ENCODE assay signal across 12 cellular contexts in the genomic region with DNA sequence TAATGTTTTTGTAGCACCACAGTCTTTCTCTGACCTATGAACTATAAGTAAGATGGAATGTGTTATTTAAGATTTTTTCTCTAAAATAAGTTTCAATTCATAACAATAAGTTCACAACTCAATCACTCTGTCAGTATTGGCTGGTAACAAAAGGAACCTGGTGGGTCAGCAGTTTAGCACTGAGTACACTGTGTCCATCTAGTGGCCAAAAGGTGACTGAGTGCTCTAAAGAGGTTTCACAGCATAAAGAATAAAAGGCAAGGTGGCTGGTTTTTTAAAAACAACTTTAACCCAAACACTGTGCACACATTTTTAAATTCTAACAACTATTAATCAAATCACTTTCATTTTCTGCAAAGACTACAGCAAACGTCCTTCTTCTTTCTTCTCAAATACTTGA.
A peak's percentile ranks its signal among the peaks of the same experiment; 100 is the strongest.
DNase-seq lines count a peak whose midpoint lies in the region; ATAC-seq and TF ChIP-seq lines count a peak whose summit lies in the region.
"Had no signal": no experiment of that assay in that cellular context is flagged by ENCODE, and none has a peak within 500 bp of the region (broad histone marks: within the 10 kb centered on the region; RNA-seq: fewer than 3 reads in every experiment).

No MANE protein-coding gene starts in this region.

- H3F3A ChIP-seq in GM23338 (replicated peaks; ENCODE audit: low read depth): no peaks in the 10 kb centered on the region

- H3K4me3 Mint-ChIP-seq in GM23338: no peak overlapping the region
- H3K4me3 Mint-ChIP-seq in CD4-positive, alpha-beta T cell: no peak overlapping the region
- H3K4me3 Mint-ChIP-seq: CD14-positive monocyte had no signal

- H3K79me2 ChIP-seq in GM23338 (replicated peaks; ENCODE audit: insufficient read depth): no peaks in the 10 kb centered on the region

- TF ChIP-seq POLR2A in suprapubic skin (IDR thresholded peaks at IDR 0.05): no peak

- peaks cover 3% of the 10 kb centered on the region for H3K9me2 ChIP-seq in GM23338 (ENCODE audit: insufficient read depth)

- H3K36me3 ChIP-seq in GM23338 (ENCODE audit: insufficient read depth) (no peaks in the 10 kb centered on the region), suprapubic skin (no peaks in the 10 kb centered on the region)
- H3K36me3 ChIP-seq: ascending aorta had no signal

- H3K36me3 Mint-ChIP-seq in GM23338 (ENCODE audit: low read depth): 0 out of 3 replicates have a peak, but pooled peaks cover 4% of the 10 kb centered on the region
- H3K36me3 Mint-ChIP-seq in CD4-positive, alpha-beta T cell (ENCODE audit: low read depth): no peaks in the 10 kb centered on the region

- WGBS in suprapubic skin: 68% methylated on average over 1 of the region's 1 CpG

- H3K27ac ChIP-seq in AG04450 (ENCODE audit: low read depth, low read length) (no peak overlapping the region), GM23338 (ENCODE audit: low read depth) (no peak overlapping the region), RWPE1 (no peak overlapping the region), foreskin keratinocyte (no peak overlapping the region), suprapubic skin (no peak overlapping the region)
- H3K27ac ChIP-seq in CD4-positive, alpha-beta T cell (ENCODE audit: low read depth, low read length): no peak overlapping the region
- H3K27ac ChIP-seq: ascending aorta, tibial artery had no signal

- no peak overlapping the region for H2AFZ ChIP-seq in GM23338

- no peaks in the 10 kb centered on the region for H4K20me1 ChIP-seq in GM23338 (replicated peaks; ENCODE audit: insufficient read depth)

- POLR2A ChIA-PET in AG04450 (lab: Yijun Ruan, JAX): no interaction called here
- POLR2A ChIA-PET in RWPE1 (lab: Yijun Ruan, JAX; ENCODE audit: low non-redundant PET): no interaction called here
- POLR2A ChIA-PET in CD4-positive, alpha-beta T cell (lab: Charles Lee): no interaction called here

- DNase-seq in AG04450 (ENCODE audit: low read depth, low spot score) (no peak), GM23338 (ENCODE audit: low spot score) (peak; percentile 36), RWPE1 (ENCODE audit: low spot score) (no peak), foreskin keratinocyte (no peak), suprapubic skin (ENCODE audit: low spot score in 2 of 2) (no peak), NCI-H345 treated with DMSO at 0.1 percent for 48 hours (lab: John Stamatoyannopoulos, UW; ENCODE audit: unreplicated experiment) (no peak)
- DNase-seq in CD4-positive, alpha-beta T cell: no peak
- DNase-seq: NCI-H1105 treated with DMSO at 0.1 percent for 48 hours, tibial artery had no signal

- no peaks in the 10 kb centered on the region for H3K4me1 ChIP-seq in GM23338 (ENCODE audit: insufficient read depth)
- no peaks in the 10 kb centered on the region for H3K4me1 ChIP-seq in foreskin keratinocyte
- H3K4me1 ChIP-seq in suprapubic skin: no peaks in the 10 kb centered on the region
- H3K4me1 ChIP-seq: ascending aorta, tibial artery had no signal

- no peak overlapping the region for H3K27ac Mint-ChIP-seq in GM23338
- no peak overlapping the region for H3K27ac Mint-ChIP-seq in CD4-positive, alpha-beta T cell
- H3K27ac Mint-ChIP-seq: CD14-positive monocyte had no signal

- H3K4me1 Mint-ChIP-seq in GM23338: no peaks in the 10 kb centered on the region
- H3K4me1 Mint-ChIP-seq in CD4-positive, alpha-beta T cell (ENCODE audit: low read depth): no peaks in the 10 kb centered on the region
- H3K4me1 Mint-ChIP-seq: CD14-positive monocyte had no signal

- H3K4me3 ChIP-seq in AG04450 (ENCODE audit: low read depth, low read length) (no peak overlapping the region), GM23338 (no peak overlapping the region), suprapubic skin (no peak overlapping the region)
- H3K4me3 ChIP-seq: ascending aorta, tibial artery had no signal

- intact Hi-C loops in CD4-positive, alpha-beta T cell (cut with DNase I, micrococcal nuclease): no loop called here

- no peak for TF ChIP-seq EP300 in suprapubic skin (IDR thresholded peaks at IDR 0.05)

- ATAC-seq in GM23338 (no peak), foreskin keratinocyte (no peak), HG03108 (IDR thresholded peaks at IDR 0.05; ENCODE audit: unreplicated experiment) (no peak)
- ATAC-seq in CD4-positive, alpha-beta T cell (ENCODE audit: poor library complexity): no peak

- H3K4me2 ChIP-seq in GM23338: no peak overlapping the region

- TF ChIP-seq CTCF in AG04450 (IDR thresholded peaks at IDR 0.05; ENCODE audit: low read depth, low read length) (peak; percentile 34; the same call in 1 of the 2 replicates), GM23338 (conservative IDR thresholded peaks at IDR 0.05; ENCODE audit: low read depth in 2 of 2) (peak; percentile 58 to 60), RWPE1 (conservative IDR thresholded peaks at IDR 0.05; ENCODE audit: low read depth) (peak; percentile 26; the same call in 1 of the 2 replicates), foreskin keratinocyte (conservative IDR thresholded peaks at IDR 0.05) (peak; percentile 49), suprapubic skin (IDR thresholded peaks at IDR 0.05) (no peak)
- no peak for TF ChIP-seq CTCF in CD4-positive, alpha-beta T cell (IDR thresholded peaks at IDR 0.05)

- H3K27me3 Mint-ChIP-seq in GM23338 (ENCODE audit: insufficient read depth, low read depth, poor library complexity): no peaks in the 10 kb centered on the region
- no peaks in the 10 kb centered on the region for H3K27me3 Mint-ChIP-seq in CD4-positive, alpha-beta T cell

- H3K27me3 ChIP-seq in AG04450 (ENCODE audit: control insufficient read depth, insufficient read depth, low read length) (no peaks in the 10 kb centered on the region), GM23338 (ENCODE audit: insufficient read depth) (no peaks in the 10 kb centered on the region), foreskin keratinocyte (no peaks in the 10 kb centered on the region), suprapubic skin (no peaks in the 10 kb centered on the region)
- no peaks in the 10 kb centered on the region for H3K27me3 ChIP-seq in CD4-positive, alpha-beta T cell (ENCODE audit: control insufficient read depth, insufficient read depth, low read length)
- H3K27me3 ChIP-seq: ascending aorta, tibial artery had no signal

- CTCF ChIA-PET in AG04450 (lab: Charles Lee): no interaction called here
- CTCF ChIA-PET in RWPE1 (lab: Yijun Ruan, JAX): no interaction called here
- CTCF ChIA-PET in CD4-positive, alpha-beta T cell (lab: Charles Lee): no interaction called here

- peaks cover 7% of the 10 kb centered on the region; the same call in 2 of the 3 replicates for H3K9me3 Mint-ChIP-seq in GM23338
- no peaks in the 10 kb centered on the region for H3K9me3 Mint-ChIP-seq in CD4-positive, alpha-beta T cell

- H3K9me3 ChIP-seq in AG04450 (ENCODE audit: control insufficient read depth, insufficient read depth, low read length) (no peaks in the 10 kb centered on the region), suprapubic skin (peaks cover 4% of the 10 kb centered on the region)
- H3K9me3 ChIP-seq in CD4-positive, alpha-beta T cell (ENCODE audit: control insufficient read depth, low read length): no peaks in the 10 kb centered on the region
- H3K9me3 ChIP-seq: ascending aorta, tibial artery had no signal

TF ChIP-seq in GM23338, 12 proteins besides CTCF, POLR2A, EP300 and RAD21 (continues in another document):
- no peak for TF ChIP-seq EZH2phosphoT487 (IDR thresholded peaks at IDR 0.05; ENCODE audit: unreplicated experiment)
- TF ChIP-seq JUNB (IDR thresholded peaks at IDR 0.05; ENCODE audit: unreplicated experiment): no peak
- TF ChIP-seq STAT1 (IDR thresholded peaks at IDR 0.05; ENCODE audit: unreplicated experiment): no peak
- TF ChIP-seq, protein P1, sequence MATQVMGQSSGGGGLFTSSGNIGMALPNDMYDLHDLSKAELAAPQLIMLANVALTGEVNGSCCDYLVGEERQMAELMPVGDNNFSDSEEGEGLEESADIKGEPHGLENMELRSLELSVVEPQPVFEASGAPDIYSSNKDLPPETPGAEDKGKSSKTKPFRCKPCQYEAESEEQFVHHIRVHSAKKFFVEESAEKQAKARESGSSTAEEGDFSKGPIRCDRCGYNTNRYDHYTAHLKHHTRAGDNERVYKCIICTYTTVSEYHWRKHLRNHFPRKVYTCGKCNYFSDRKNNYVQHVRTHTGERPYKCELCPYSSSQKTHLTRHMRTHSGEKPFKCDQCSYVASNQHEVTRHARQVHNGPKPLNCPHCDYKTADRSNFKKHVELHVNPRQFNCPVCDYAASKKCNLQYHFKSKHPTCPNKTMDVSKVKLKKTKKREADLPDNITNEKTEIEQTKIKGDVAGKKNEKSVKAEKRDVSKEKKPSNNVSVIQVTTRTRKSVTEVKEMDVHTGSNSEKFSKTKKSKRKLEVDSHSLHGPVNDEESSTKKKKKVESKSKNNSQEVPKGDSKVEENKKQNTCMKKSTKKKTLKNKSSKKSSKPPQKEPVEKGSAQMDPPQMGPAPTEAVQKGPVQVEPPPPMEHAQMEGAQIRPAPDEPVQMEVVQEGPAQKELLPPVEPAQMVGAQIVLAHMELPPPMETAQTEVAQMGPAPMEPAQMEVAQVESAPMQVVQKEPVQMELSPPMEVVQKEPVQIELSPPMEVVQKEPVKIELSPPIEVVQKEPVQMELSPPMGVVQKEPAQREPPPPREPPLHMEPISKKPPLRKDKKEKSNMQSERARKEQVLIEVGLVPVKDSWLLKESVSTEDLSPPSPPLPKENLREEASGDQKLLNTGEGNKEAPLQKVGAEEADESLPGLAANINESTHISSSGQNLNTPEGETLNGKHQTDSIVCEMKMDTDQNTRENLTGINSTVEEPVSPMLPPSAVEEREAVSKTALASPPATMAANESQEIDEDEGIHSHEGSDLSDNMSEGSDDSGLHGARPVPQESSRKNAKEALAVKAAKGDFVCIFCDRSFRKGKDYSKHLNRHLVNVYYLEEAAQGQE (IDR thresholded peaks at IDR 0.05; ENCODE audit: unreplicated experiment): no peak
- TF ChIP-seq EZH2 (IDR thresholded peaks at IDR 0.05; ENCODE audit: low read depth, unreplicated experiment): no peak
- TF ChIP-seq POLR2AphosphoS5 (IDR thresholded peaks at IDR 0.05; ENCODE audit: low read depth): no peak

Comparison
In these comparisons a context has a peak if more than half of its experiments do, and no peak if none do; other contexts are left out.
1. CTCF ChIP-seq: peak in AG04450 (single experiment), GM23338 (2 of 2), RWPE1 (single experiment) and foreskin keratinocyte (single experiment); none in suprapubic skin (0 of 2) and CD4-positive, alpha-beta T cell (single experiment).